ENCODE assay signal across 8 cellular contexts in the genomic region with DNA sequence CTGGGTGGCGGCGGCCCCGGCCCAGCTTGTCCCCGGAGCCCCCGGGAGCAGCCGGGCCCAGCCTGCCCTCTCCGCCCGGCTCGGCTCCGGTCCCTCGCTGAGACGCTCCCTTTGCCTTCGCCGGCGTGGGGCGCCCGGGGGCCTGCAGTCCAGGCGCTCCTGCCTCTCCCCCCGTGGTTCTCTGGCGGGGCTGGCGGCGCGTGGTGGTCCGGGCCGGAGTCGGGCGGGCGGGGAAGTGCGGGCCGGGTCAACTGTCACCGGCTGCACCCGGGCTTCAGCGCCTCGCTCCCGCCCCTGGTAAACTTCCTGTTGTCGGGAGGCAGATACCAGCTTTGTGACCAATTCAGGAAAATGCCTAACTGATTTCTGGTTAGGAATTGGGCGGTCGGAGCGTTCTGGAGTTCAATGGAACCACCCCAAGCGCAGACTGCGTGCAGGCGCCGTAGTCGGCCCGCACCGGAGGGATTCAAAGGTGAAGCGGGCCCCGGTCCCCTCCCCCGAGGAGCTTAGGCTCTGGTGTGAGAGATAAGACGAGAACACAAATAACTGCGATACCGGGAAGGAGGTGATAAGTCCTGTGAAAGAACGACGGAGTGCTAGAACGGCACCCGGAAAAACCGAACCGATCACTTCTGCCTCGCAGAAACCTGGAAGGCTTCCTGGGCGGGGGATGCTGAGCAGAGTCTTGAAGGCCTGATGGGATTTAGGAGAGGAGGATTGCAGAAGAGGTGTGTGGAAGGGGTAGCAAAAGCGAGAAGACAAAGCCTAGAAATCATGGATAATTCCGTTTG. TPM values are rescaled to one million over a fixed set of nuclear protein-coding genes. Genes with fewer than 3 reads are reported as not detected.
DNase-seq lines count a peak whose midpoint lies in the region; ATAC-seq and TF ChIP-seq lines count a peak whose summit lies in the region.

No MANE protein-coding gene starts in this region.

- no peaks in the 10 kb centered on the region for H3K9me3 ChIP-seq in left lung

- DNase-seq in COLO668 (lab: John Stamatoyannopoulos, UW; ENCODE audit: unreplicated experiment): peak; percentile 53
- peak; percentile 17 for DNase-seq in LHCN-M2 (ENCODE audit: low read depth)
- peak; percentile 30 for DNase-seq in activated CD4-positive, alpha-beta T cell treated with anti-CD3 and anti-CD28 coated beads for 1 hour
- DNase-seq in coronary artery (ENCODE audit: low spot score): peak; percentile 76
- peak; percentile 43 to 90 for DNase-seq in left lung
- peak; percentile 44 for DNase-seq in stimulated activated CD4-positive, alpha-beta T cell treated with anti-CD3 and anti-CD28 coated beads, Interleukin-4, amount 100 ng/mL, for 1 hour
- no peak for DNase-seq in cortex of kidney (lab: John Stamatoyannopoulos, UW)

- H3K4me1 ChIP-seq in left lung: peaks cover 29 to 75% of the 10 kb centered on the region in 2 donors

- peak overlapping the region; percentile 96 for H3K4me3 ChIP-seq in coronary artery
- peak overlapping the region; percentile 81 to 96 for H3K4me3 ChIP-seq in left lung

- intact Hi-C loops in left lung (cut with DNase I): loop anchor here in 1 of 2 donors (5.0 kb wide), 1 partner anchor 84 kb away; no protein-coding TSS in a partner anchor

- no peaks in the 10 kb centered on the region for H3K27me3 ChIP-seq in left lung

- H3K27ac ChIP-seq in coronary artery: peak overlapping the region; percentile 92 to 96
- peak overlapping the region; percentile 93 to 96 for H3K27ac ChIP-seq in left lung

- TF ChIP-seq CTCF in coronary artery (IDR thresholded peaks at IDR 0.05) (no peak), left lung (IDR thresholded peaks at IDR 0.05) (no peak)

- ATAC-seq in GM21528 (IDR thresholded peaks at IDR 0.05; ENCODE audit: low FRiP score, unreplicated experiment) (peak; percentile 33), left lung (peak; percentile 36)

- H3K36me3 ChIP-seq in left lung: no peaks in the 10 kb centered on the region

RNA-seq across cellular contexts. Expression of gene CAB39, which starts 0.9 kb away (rescaled TPM):
- total RNA-seq in LHCN-M2 (2014; rRNA removed) (40.1 and 41.0 TPM in 2 replicates), left lung (10 to 100 TPM; 67.2 to 86.5 TPM)
- polyA plus RNA-seq in LHCN-M2 (2012): 12.6 TPM
